In genomic region chr3:16887130-16887529, GRCh38 we compare ENCODE assay signal across 11 cellular contexts. TPM values are rescaled to one million over a fixed set of nuclear protein-coding genes. Genes with fewer than 3 reads are reported as not detected.
DNase-seq lines count a peak whose midpoint lies in the region; ATAC-seq, FAIRE-seq and TF ChIP-seq lines count a peak whose summit lies in the region.
"Had no signal": no experiment of that assay in that cellular context is flagged by ENCODE, and none has a peak within 500 bp of the region (broad histone marks: within the 10 kb centered on the region; RNA-seq: fewer than 3 reads in every experiment).

No MANE protein-coding gene starts in this region.

- POLR2A ChIA-PET in activated CD4-positive, alpha-beta memory T cell treated with anti-CD3 and anti-CD28 coated beads for 36 hours (lab: Charles Lee): interaction anchor here (0.6 to 2.2 kb wide), 2 partner anchors 9 to 149 kb away, joined by 3 to 8 read pairs; no protein-coding TSS in a partner anchor

- H3K4me1 ChIP-seq in left ventricle myocardium inferior: peaks cover 91% of the 10 kb centered on the region

- no peaks in the 10 kb centered on the region for H3K9me3 Mint-ChIP-seq in activated CD4-positive, alpha-beta memory T cell treated with anti-CD3 and anti-CD28 coated beads for 36 hours
- H3K9me3 Mint-ChIP-seq in immature natural killer cell: no peaks in the 10 kb centered on the region

- no peak for TF ChIP-seq CTCF in left ventricle myocardium inferior (IDR thresholded peaks at IDR 0.05; ENCODE audit: borderline replicate concordance)

- peaks cover 52% of the 10 kb centered on the region for H3K4me1 Mint-ChIP-seq in activated CD4-positive, alpha-beta memory T cell treated with anti-CD3 and anti-CD28 coated beads for 36 hours (ENCODE audit: low read depth)
- peaks cover 68 to 76% of the 10 kb centered on the region in 2 donors for H3K4me1 Mint-ChIP-seq in immature natural killer cell

- ATAC-seq in GM21786 (IDR thresholded peaks at IDR 0.05; ENCODE audit: unreplicated experiment): no peak

- H3K27ac ChIP-seq in left ventricle myocardium inferior (replicated peaks): peak overlapping the region; percentile 96

- peak overlapping the region; percentile 98 for H3K27ac Mint-ChIP-seq in activated CD4-positive, alpha-beta memory T cell treated with anti-CD3 and anti-CD28 coated beads for 36 hours
- peak overlapping the region; percentile 92 to 97 (median 96) for H3K27ac Mint-ChIP-seq in immature natural killer cell

- H3K4me3 ChIP-seq in left ventricle myocardium inferior: peak overlapping the region; percentile 92

- intact Hi-C loops in left ventricle myocardium inferior (cut with micrococcal nuclease): no loop called here
- intact Hi-C loops in cardiac septum (cut with DNase I): loop anchor here (10.0 kb wide), 1 partner anchor 348 kb away; no protein-coding TSS in a partner anchor
- intact Hi-C loops in activated CD4-positive, alpha-beta memory T cell treated with anti-CD3 and anti-CD28 coated beads for 36 hours (cut with micrococcal nuclease): loop anchor here (5.0 to 10.0 kb wide), 6 partner anchors 60 to 1558 kb away; partner anchors contain the start of genes DPH3, OXNAD1, RFTN1 and TBC1D5

- DNase-seq in left ventricle myocardium inferior (no peak), cardiac septum (ENCODE audit: low spot score) (no peak), immature natural killer cell (no peak), OCI-M2 (lab: John Stamatoyannopoulos, UW; ENCODE audit: unreplicated experiment) (no peak), mesenteric fat pad (ENCODE audit: low spot score) (no peak), HTR-8/SVneo (ENCODE audit: insufficient read length, low spot score) (no peak)
- no peak for DNase-seq in activated CD4-positive, alpha-beta memory T cell treated with anti-CD3 and anti-CD28 coated beads for 36 hours
- DNase-seq: islet precursor cell, NCI-H345 had no signal

- CTCF ChIA-PET in activated CD4-positive, alpha-beta memory T cell treated with anti-CD3 and anti-CD28 coated beads for 36 hours (lab: Charles Lee): interaction anchor here (1.2 kb wide), 1 partner anchor 11 kb away, joined by 4 read pairs; no protein-coding TSS in a partner anchor

- no peaks in the 10 kb centered on the region for H3K36me3 ChIP-seq in left ventricle myocardium inferior

- peak overlapping the region; percentile 93 for H3K4me3 Mint-ChIP-seq in activated CD4-positive, alpha-beta memory T cell treated with anti-CD3 and anti-CD28 coated beads for 36 hours
- peak overlapping the region; percentile 96 to 99 (median 98) for H3K4me3 Mint-ChIP-seq in immature natural killer cell

- FAIRE-seq in HTR-8/SVneo (lab: Jason Lieb, UNC): no peak
- FAIRE-seq: RCC 7860 had no signal

- no peaks in the 10 kb centered on the region for H3K9me3 ChIP-seq in left ventricle myocardium inferior (replicated peaks)

- H3K27me3 ChIP-seq in left ventricle myocardium inferior (ENCODE audit: low read depth): no peaks in the 10 kb centered on the region

- H3K36me3 Mint-ChIP-seq in activated CD4-positive, alpha-beta memory T cell treated with anti-CD3 and anti-CD28 coated beads for 36 hours: peaks cover 8% of the 10 kb centered on the region
- no peaks in the 10 kb centered on the region for H3K36me3 Mint-ChIP-seq in immature natural killer cell

- no peaks in the 10 kb centered on the region for H3K27me3 Mint-ChIP-seq in activated CD4-positive, alpha-beta memory T cell treated with anti-CD3 and anti-CD28 coated beads for 36 hours
- peaks cover 2 to 13% (median 10%) of the 10 kb centered on the region in 3 donors for H3K27me3 Mint-ChIP-seq in immature natural killer cell (ENCODE audit: low read depth in 3 of 3)

RNA-seq across cellular contexts. Expression of gene PLCL2, which starts 2.4 kb away (rescaled TPM):
- total RNA-seq in left ventricle myocardium inferior: 48.1 TPM
- 27.0 TPM for total RNA-seq in cardiac septum
- 10 to 100 TPM; 16.7 to 17.1 TPM for total RNA-seq in activated CD4-positive, alpha-beta memory T cell treated with anti-CD3 and anti-CD28 coated beads for 36 hours
- polyA plus RNA-seq in immature natural killer cell: 10 to 100 TPM; 56.8 to 85.5 (median 78.9) TPM
- total RNA-seq in mesenteric fat pad: 12.2 TPM
